Comparison of ENCODE assay signal across 14 cellular contexts in genomic region chr4:137310156-137310555, GRCh38.
DNase-seq lines count a peak whose midpoint lies in the region; ATAC-seq and TF ChIP-seq lines count a peak whose summit lies in the region.
"Had no signal": no experiment of that assay in that cellular context is flagged by ENCODE, and none has a peak within 500 bp of the region (broad histone marks: within the 10 kb centered on the region; RNA-seq: fewer than 3 reads in every experiment).

No MANE protein-coding gene starts in this region.

- H3K36me3 ChIP-seq in left ventricle myocardium inferior (no peaks in the 10 kb centered on the region), right atrium auricular region (no peaks in the 10 kb centered on the region), brain microvascular endothelial cell (replicated peaks) (no peaks in the 10 kb centered on the region)
- H3K36me3 ChIP-seq: prostate gland had no signal

- intact Hi-C loops in left ventricle myocardium inferior (cut with micrococcal nuclease) = no loop called here

- TF ChIP-seq CTCF in left ventricle myocardium inferior (IDR thresholded peaks at IDR 0.05; ENCODE audit: borderline replicate concordance) (no peak), right atrium auricular region (IDR thresholded peaks at IDR 0.05) (no peak), brain microvascular endothelial cell (IDR thresholded peaks at IDR 0.05; ENCODE audit: low read depth, low read length, missing control alignments) (no peak), GM13977 (IDR thresholded peaks at IDR 0.05; ENCODE audit: extremely low read depth, insufficient read depth, missing control alignments) (no peak)

- H3K27ac ChIP-seq in left ventricle myocardium inferior (replicated peaks) = peak overlapping the region; percentile 55
- H3K27ac ChIP-seq in right atrium auricular region = no peak overlapping the region
- peak overlapping the region; percentile 75 for H3K27ac ChIP-seq in brain microvascular endothelial cell
- H3K27ac ChIP-seq: prostate gland had no signal

- peaks cover 5% of the 10 kb centered on the region for H3K9me3 ChIP-seq in left ventricle myocardium inferior (replicated peaks)
- H3K9me3 ChIP-seq in right atrium auricular region = no peaks in the 10 kb centered on the region
- H3K9me3 ChIP-seq: prostate gland had no signal

- no peaks in the 10 kb centered on the region for H3K27me3 ChIP-seq in left ventricle myocardium inferior (ENCODE audit: low read depth)
- H3K27me3 ChIP-seq in right atrium auricular region = no peaks in the 10 kb centered on the region
- no peaks in the 10 kb centered on the region for H3K27me3 ChIP-seq in brain microvascular endothelial cell (replicated peaks)

- H3K4me3 ChIP-seq in left ventricle myocardium inferior = no peak overlapping the region
- no peak overlapping the region for H3K4me3 ChIP-seq in right atrium auricular region
- H3K4me3 ChIP-seq in brain microvascular endothelial cell (ENCODE audit: low read depth, low read length) = no peak overlapping the region
- H3K4me3 ChIP-seq: prostate gland had no signal

- ATAC-seq in GM21737 (IDR thresholded peaks at IDR 0.05; ENCODE audit: unreplicated experiment) = no peak
- ATAC-seq: T-helper 17 cell had no signal

- H3K4me1 ChIP-seq in left ventricle myocardium inferior (no peaks in the 10 kb centered on the region), right atrium auricular region (no peaks in the 10 kb centered on the region)
- H3K4me1 ChIP-seq: prostate gland had no signal

- in situ Hi-C loops in brain microvascular endothelial cell (cut with HindIII; ENCODE audit: low pct_ligation_motif_present, low sequenced_read_pairs) (no loop called here), GM13977 (cut with MboI; ENCODE audit: low pct_unique_long_range_greater_than_20kb, low sequenced_read_pairs, unreplicated experiment) (no loop called here)

- no peak for DNase-seq in left ventricle myocardium inferior
- DNase-seq in right atrium auricular region (ENCODE audit: low spot score) = no peak
- peak; percentile 23 for DNase-seq in brain microvascular endothelial cell
- DNase-seq in iris pigment epithelial cell (ENCODE audit: low read depth) = peak; percentile 10
- no peak for DNase-seq in glomerular visceral epithelial cell (ENCODE audit: extremely low spot score)
- no peak for DNase-seq in GM13977 (ENCODE audit: low spot score)
- no peak for DNase-seq in T1000 (lab: John Stamatoyannopoulos, UW)
- DNase-seq: activated CD4-positive, alpha-beta T cell treated with anti-CD3 and anti-CD28 coated beads for 1 hour; activated naive CD4-positive, alpha-beta T cell treated with anti-CD3 and anti-CD28 coated beads, Interleukin-2, amount 10 ng/mL, durations not matched to agents 7 days and 5 days; CD8-positive, alpha-beta memory T cell; NCI-H187 treated with DMSO at 0.1 percent for 48 hours; T-helper 17 cell had no signal

Comparison
In these comparisons a context has a peak if more than half of its experiments do, and no peak if none do; other contexts are left out.
1. H3K27ac ChIP-seq: peak in left ventricle myocardium inferior (single experiment) and brain microvascular endothelial cell (single experiment); none in right atrium auricular region (0 of 2).
2. DNase-seq: peak in brain microvascular endothelial cell (single experiment) and iris pigment epithelial cell (single experiment); none in left ventricle myocardium inferior (single experiment), right atrium auricular region (single experiment), glomerular visceral epithelial cell (single experiment), GM13977 (single experiment) and T1000 (single experiment).